18 cellular contexts compared by ENCODE assay signal in the genomic region with DNA sequence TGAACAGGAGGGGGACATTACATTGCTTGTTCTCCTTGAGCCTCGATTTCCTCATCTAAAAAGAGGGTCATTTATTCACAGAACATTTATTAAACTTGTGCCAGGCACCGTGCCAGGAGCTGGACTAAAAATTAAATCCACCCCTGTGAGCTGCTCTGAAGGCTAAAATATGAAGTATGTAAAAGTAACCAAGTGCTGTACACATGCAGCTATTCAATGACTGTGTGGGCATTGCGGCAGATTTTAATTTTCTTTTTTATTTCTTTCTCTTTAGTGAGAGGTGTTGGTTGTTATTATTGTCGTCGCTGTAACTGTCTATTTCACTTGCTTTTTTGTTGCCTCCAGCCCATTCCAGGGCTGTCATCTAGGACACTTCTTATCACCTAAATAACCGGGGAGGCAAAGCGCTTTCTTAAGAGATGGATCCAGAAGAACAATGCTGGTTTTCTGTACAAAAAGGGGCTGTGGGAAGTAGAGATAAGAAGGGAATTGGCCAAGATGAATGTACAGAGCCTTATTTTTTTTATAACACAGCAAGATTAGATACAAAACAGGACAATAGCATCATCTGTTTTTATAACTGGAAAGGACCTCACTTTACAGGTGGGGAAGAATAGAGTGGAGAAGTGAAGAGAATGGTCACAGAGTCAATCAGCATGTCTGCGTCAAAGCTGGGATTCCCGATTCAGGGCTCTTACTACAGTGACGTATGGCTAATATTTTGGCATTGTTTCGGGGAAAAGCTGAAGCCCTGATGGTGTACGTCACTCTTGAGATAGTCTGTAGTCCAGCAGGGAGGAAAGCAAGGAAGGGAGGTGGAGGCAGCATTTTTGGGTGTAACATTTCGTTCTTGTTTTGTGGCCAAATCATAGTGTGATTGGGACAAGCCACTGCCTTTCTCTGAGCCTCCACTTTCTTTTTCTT. TPM values are rescaled to one million over a fixed set of nuclear protein-coding genes. Genes with fewer than 3 reads are reported as not detected.
DNase-seq lines count a peak whose midpoint lies in the region; ATAC-seq, FAIRE-seq and TF ChIP-seq lines count a peak whose summit lies in the region.
"Had no signal": no experiment of that assay in that cellular context is flagged by ENCODE, and none has a peak within 500 bp of the region (broad histone marks: within the 10 kb centered on the region; RNA-seq: fewer than 3 reads in every experiment).

No MANE protein-coding gene starts in this region.

- no TSS peak for BruUV-seq in HepG2 (replicated peaks; lab: Mats Ljungman, UMichigan)

- H3K9me3 ChIP-seq in HepG2 (ENCODE audit: low read length) = no peaks in the 10 kb centered on the region
- H3K9me3 ChIP-seq in right lobe of liver = no peaks in the 10 kb centered on the region
- no peaks in the 10 kb centered on the region for H3K9me3 ChIP-seq in fibroblast of lung (ENCODE audit: control insufficient read depth, insufficient read depth, low read depth, low read length)
- H3K9me3 ChIP-seq in testis = no peaks in the 10 kb centered on the region
- H3K9me3 ChIP-seq: HAP-1 had no signal

- H3K4me1 Mint-ChIP-seq in activated T-helper 17 cell treated with anti-CD3 and anti-CD28 coated beads, Interleukin-2, amount 50 U/mL, for 72 hours = peaks cover 19% of the 10 kb centered on the region

- TF ChIP-seq POLR2A in HepG2 (IDR thresholded peaks at IDR 0.05; ENCODE audit: insufficient read depth in 1 of 2, low read depth in 2 of 2, low read length in 2 of 2) (no peak), right lobe of liver (IDR thresholded peaks at IDR 0.05) (no peak), testis (IDR thresholded peaks at IDR 0.05) (no peak)

- no peak overlapping the region for H3K27ac ChIP-seq in HepG2 (ENCODE audit: extremely low read length, insufficient read depth, low read length)
- no peak overlapping the region for H3K27ac ChIP-seq in right lobe of liver
- peak overlapping the region; percentile 13 for H3K27ac ChIP-seq in fibroblast of lung (ENCODE audit: insufficient read depth, low read length)
- peak overlapping the region; percentile 69 to 81 for H3K27ac ChIP-seq in testis

- peaks cover 4% of the 10 kb centered on the region for H3K9me3 Mint-ChIP-seq in activated T-helper 17 cell treated with anti-CD3 and anti-CD28 coated beads, Interleukin-2, amount 50 U/mL, for 72 hours

- H3K4me1 ChIP-seq in HepG2 (ENCODE audit: insufficient read depth, low read length) (peaks cover 86% of the 10 kb centered on the region), right lobe of liver (peaks cover 0 to 29% (median 14%) of the 10 kb centered on the region in 4 donors), fibroblast of lung (ENCODE audit: control insufficient read depth, extremely low read depth, insufficient read depth, low read length) (peaks cover 5% of the 10 kb centered on the region), testis (peaks cover 30% of the 10 kb centered on the region)

- TF ChIP-seq CTCF in HepG2 (CRISPR knock-in tag; IDR thresholded peaks at IDR 0.05) = no peak
- TF ChIP-seq CTCF in right lobe of liver (IDR thresholded peaks at IDR 0.05) = no peak
- TF ChIP-seq CTCF in fibroblast of lung (conservative IDR thresholded peaks at IDR 0.05 in 1 of 2, IDR thresholded peaks at IDR 0.05 in 1 of 2; ENCODE audit: low read depth in 1 of 2, low read length in 2 of 2) = no peak
- no peak for TF ChIP-seq CTCF in testis (IDR thresholded peaks at IDR 0.05)

- ATAC-seq in HepG2 (no peak), right lobe of liver (no peak), HG02970 (IDR thresholded peaks at IDR 0.05; ENCODE audit: low FRiP score, unreplicated experiment) (no peak)
- no peak for ATAC-seq in activated T-helper 17 cell treated with anti-CD3 and anti-CD28 coated beads, Interleukin-2, amount 50 U/mL, for 72 hours (replicated peaks)
- ATAC-seq: activated CD8-positive, alpha-beta T cell treated with anti-CD3 and anti-CD28 coated beads for 36 hours had no signal

- H3K79me2 ChIP-seq in HepG2 (ENCODE audit: insufficient read depth, low read length) (no peaks in the 10 kb centered on the region), fibroblast of lung (ENCODE audit: control insufficient read depth, insufficient read depth, low read length) (no peaks in the 10 kb centered on the region)

- H3K36me3 ChIP-seq in HepG2 (replicated peaks in 1 of 2; ENCODE audit: control insufficient read depth in 1 of 2, insufficient read depth in 2 of 2, low read length in 2 of 2) (no peaks in the 10 kb centered on the region), right lobe of liver (no peaks in the 10 kb centered on the region), fibroblast of lung (ENCODE audit: control insufficient read depth, insufficient read depth, low read length) (no peaks in the 10 kb centered on the region), testis (ENCODE audit: low read depth, missing control alignments) (no peaks in the 10 kb centered on the region)
- H3K36me3 ChIP-seq: HAP-1 had no signal

- H2AFZ ChIP-seq in HepG2 (ENCODE audit: low read length) (no peak overlapping the region), fibroblast of lung (ENCODE audit: low read length) (no peak overlapping the region)

- whole genome bisulfite sequencing in HepG2 (ENCODE audit: low lambda C conversion rate) = 98% methylated on average over 13 of the region's 13 CpGs
- 85% methylated on average over 13 of the region's 13 CpGs for WGBS in right lobe of liver (ENCODE audit: insufficient coverage, low coverage, low lambda C conversion rate, missing lambda C conversion rate)
- 57 to 68% methylated on average over 13 of the region's 13 CpGs for WGBS in testis, 2 donors

- FAIRE-seq in HepG2 (lab: Jason Lieb, UNC) = no peak

- no peaks in the 10 kb centered on the region for H4K20me1 ChIP-seq in HepG2 (ENCODE audit: insufficient read depth, low read length)
- H4K20me1 ChIP-seq in fibroblast of lung (ENCODE audit: control insufficient read depth, extremely low read depth, insufficient read depth, low read length) = no peaks in the 10 kb centered on the region

- TF ChIP-seq EP300 in HepG2 (IDR thresholded peaks at IDR 0.05; ENCODE audit: low read depth in 2 of 2, low read length in 2 of 2) (no peak), HepG2 (CRISPR knock-in tag; IDR thresholded peaks at IDR 0.05; ENCODE audit: borderline replicate concordance) (no peak)

- CTCF ChIA-PET in HepG2 (lab: Yijun Ruan, JAX; ENCODE audit: low intra/inter-chr PET ratio, low total read pairs) = no interaction called here

- DNase-seq in HepG2 (ENCODE audit: low spot score) (no peak), right lobe of liver (no peak), fibroblast of lung (ENCODE audit: low read depth in 2 of 2) (no peak), testis (peak; percentile 76), NCI-H1694 (lab: John Stamatoyannopoulos, UW) (no peak), NCI-H748 (lab: John Stamatoyannopoulos, UW; ENCODE audit: unreplicated experiment) (no peak)
- DNase-seq: activated CD8-positive, alpha-beta T cell treated with anti-CD3 and anti-CD28 coated beads for 36 hours; AML-193; COR-L47; effector CD4-positive, alpha-beta T cell; hypothalamus; NCI-H2029; NCI-H510A; SHP77 had no signal

- H3K4me3 ChIP-seq in HepG2 (replicated peaks in 1 of 3; ENCODE audit: insufficient read depth in 1 of 3, low read depth in 2 of 3, low read length in 3 of 3) (no peak overlapping the region), right lobe of liver (no peak overlapping the region), fibroblast of lung (replicated peaks in 1 of 4; ENCODE audit: control extremely low read depth in 1 of 4, insufficient read depth in 1 of 4, low read depth in 3 of 4, low read length in 4 of 4) (no peak overlapping the region), testis (no peak overlapping the region)
- H3K4me3 ChIP-seq: HAP-1 had no signal

- H3K9ac ChIP-seq in HepG2 (ENCODE audit: insufficient read depth, low read depth, low read length) (no peak overlapping the region), fibroblast of lung (ENCODE audit: insufficient read depth, low read length) (no peak overlapping the region)

- peak overlapping the region; percentile 45 for H3K4me3 Mint-ChIP-seq in activated T-helper 17 cell treated with anti-CD3 and anti-CD28 coated beads, Interleukin-2, amount 50 U/mL, for 72 hours
- H3K4me3 Mint-ChIP-seq: activated CD8-positive, alpha-beta T cell treated with anti-CD3 and anti-CD28 coated beads for 36 hours had no signal

- H3K4me2 ChIP-seq in HepG2 (ENCODE audit: low read depth, low read length) = no peak overlapping the region
- H3K4me2 ChIP-seq in fibroblast of lung (ENCODE audit: extremely low read depth, insufficient read depth, low read length) = no peak overlapping the region

- in situ Hi-C loops in HepG2 (cut with HindIII; ENCODE audit: extremely low pct_ligation_motif_present, low pct_unique_long_range_greater_than_20kb) = no loop called here

- no peaks in the 10 kb centered on the region for H3K27me3 ChIP-seq in HepG2 (ENCODE audit: control insufficient read depth in 1 of 2, insufficient read depth in 2 of 2, low read length in 2 of 2)
- no peaks in the 10 kb centered on the region for H3K27me3 ChIP-seq in right lobe of liver
- H3K27me3 ChIP-seq in fibroblast of lung (ENCODE audit: control insufficient read depth, insufficient read depth, low read length) = no peaks in the 10 kb centered on the region
- no peaks in the 10 kb centered on the region for H3K27me3 ChIP-seq in testis

- no peak for TF ChIP-seq RAD21 in HepG2 (CRISPR knock-in tag; IDR thresholded peaks at IDR 0.05)

- no peaks in the 10 kb centered on the region for H3K36me3 Mint-ChIP-seq in activated T-helper 17 cell treated with anti-CD3 and anti-CD28 coated beads, Interleukin-2, amount 50 U/mL, for 72 hours (ENCODE audit: low read depth)

- H3K27me3 Mint-ChIP-seq in activated T-helper 17 cell treated with anti-CD3 and anti-CD28 coated beads, Interleukin-2, amount 50 U/mL, for 72 hours = no peaks in the 10 kb centered on the region
- H3K27me3 Mint-ChIP-seq: activated CD8-positive, alpha-beta T cell treated with anti-CD3 and anti-CD28 coated beads for 36 hours had no signal

- intact Hi-C loops in HepG2 (cut with micrococcal nuclease; ENCODE audit: unreplicated experiment) (no loop called here), right lobe of liver (cut with DNase I) (no loop called here), testis (cut with DNase I; ENCODE audit: low total_unique reads) (no loop called here)

- peak overlapping the region; percentile 53 for H3K27ac Mint-ChIP-seq in activated T-helper 17 cell treated with anti-CD3 and anti-CD28 coated beads, Interleukin-2, amount 50 U/mL, for 72 hours

- POLR2A ChIA-PET in HepG2 (lab: Yijun Ruan, JAX) = no interaction called here

RNA-seq across cellular contexts. Expression of a gene that starts 23.3 kb away (rescaled TPM):
- total RNA-seq in HepG2 (2016; rRNA removed; fragmentation: Illumina TruSeq; extraction: Trizol) = not detected in 2 replicates
- not detected in 2 replicates for total RNA-seq in HepG2 (2016; cell fraction: cytosol; rRNA removed; fragmentation: Illumina TruSeq; extraction: Trizol; ENCODE audit: low read depth)
- total RNA-seq in HepG2 (2016; cell fraction: insoluble cytoplasmic fraction; rRNA removed; fragmentation: Illumina TruSeq; extraction: Trizol) = not detected in 2 replicates
- total RNA-seq in HepG2 (2016; cell fraction: membrane; rRNA removed; fragmentation: Illumina TruSeq; extraction: Trizol) = not detected in 2 replicates
- not detected in 2 replicates for total RNA-seq in HepG2 (2016; cell fraction: nucleus; rRNA removed; fragmentation: Illumina TruSeq; extraction: Trizol)
- polyA plus RNA-seq in HepG2 (2011; rRNA removed) = 0.08 and 0.18 TPM in 2 replicates
- 0.03 and 0.04 TPM in 2 replicates for polyA plus RNA-seq in HepG2 (2011; cell fraction: cytosol; rRNA removed)
- polyA plus RNA-seq in HepG2 (2011; cell fraction: nucleus; rRNA removed) = not detected in 2 replicates
- polyA plus RNA-seq in HepG2 (2012) = 0.11 and 0.20 TPM in 2 replicates
- not detected in 2 replicates for polyA plus RNA-seq in HepG2 (2016; cell fraction: cytosol; fragmentation: Illumina TruSeq; extraction: Trizol; ENCODE audit: low read depth)
- not detected in 2 replicates for polyA plus RNA-seq in HepG2 (2016; cell fraction: insoluble cytoplasmic fraction; fragmentation: Illumina TruSeq; extraction: Trizol; ENCODE audit: low read depth)
- not detected in 2 replicates for polyA plus RNA-seq in HepG2 (2016; cell fraction: membrane; fragmentation: Illumina TruSeq; extraction: Trizol; ENCODE audit: low read depth)
- polyA plus RNA-seq in HepG2 (2016; cell fraction: nucleus; fragmentation: Illumina TruSeq; extraction: Trizol; ENCODE audit: insufficient read depth, low read depth) = not detected in 2 replicates
- 2.7 TPM in 1 of 2 replicates, not detected in the other for polyA minus RNA-seq in HepG2 (2011; rRNA and poly(A)+ RNA removed; ENCODE audit: low replicate concordance)
- not detected in 2 replicates for polyA minus RNA-seq in HepG2 (2011; cell fraction: cytosol; rRNA and poly(A)+ RNA removed)
- polyA minus RNA-seq in HepG2 (2011; cell fraction: nucleus; rRNA and poly(A)+ RNA removed) = not detected in 2 replicates
- total RNA-seq in right lobe of liver = 1 to 10 TPM in 2 of 6 experiments, under 1 TPM in 3, not detected in 1; 0.19 to 4.1 (median 0.49) TPM
- total RNA-seq in activated T-helper 17 cell treated with anti-CD3 and anti-CD28 coated beads, Interleukin-2, amount 50 U/mL, for 72 hours = under 1 TPM in 1 of 2 donors, not detected in 1; 0.40 TPM
- total RNA-seq in fibroblast of lung = 0.26 TPM in 1 of 2 replicates, not detected in the other
- polyA plus RNA-seq in fibroblast of lung = 0.23 and 0.30 TPM in 2 replicates
- 0.18 TPM in 1 of 2 replicates, not detected in the other for polyA plus RNA-seq in fibroblast of lung (2012)
- not detected in 2 replicates for polyA minus RNA-seq in fibroblast of lung (ENCODE audit: low replicate concordance)
- under 1 TPM; 0.62 to 0.63 TPM for total RNA-seq in testis
- polyA plus RNA-seq in testis (ENCODE audit: insufficient read depth, low read depth, low replicate concordance) = 1.8 TPM
- total RNA-seq: activated CD8-positive, alpha-beta T cell treated with anti-CD3 and anti-CD28 coated beads for 36 hours; T-helper 1 cell treated with Interleukin-12 subunit alpha and Interleukin-12 subunit beta and Interleukin-4 antibody, amounts not matched to agents 30 ng/mL and 1 ng/mL, for 36 hours had no signal

RNA-seq across cellular contexts. Expression of a gene that starts 29.0 kb away (rescaled TPM):
- not detected in 2 replicates for total RNA-seq in HepG2 (2016; rRNA removed; fragmentation: Illumina TruSeq; extraction: Trizol)
- not detected in 2 replicates for total RNA-seq in HepG2 (2016; cell fraction: cytosol; rRNA removed; fragmentation: Illumina TruSeq; extraction: Trizol; ENCODE audit: low read depth)
- total RNA-seq in HepG2 (2016; cell fraction: insoluble cytoplasmic fraction; rRNA removed; fragmentation: Illumina TruSeq; extraction: Trizol) = not detected in 2 replicates
- total RNA-seq in HepG2 (2016; cell fraction: membrane; rRNA removed; fragmentation: Illumina TruSeq; extraction: Trizol) = not detected in 2 replicates
- total RNA-seq in HepG2 (2016; cell fraction: nucleus; rRNA removed; fragmentation: Illumina TruSeq; extraction: Trizol) = not detected in 2 replicates
- polyA plus RNA-seq in HepG2 (2011; rRNA removed) = not detected in 2 replicates
- polyA plus RNA-seq in HepG2 (2011; cell fraction: cytosol; rRNA removed) = not detected in 2 replicates
- polyA plus RNA-seq in HepG2 (2011; cell fraction: nucleus; rRNA removed) = not detected in 2 replicates
- polyA plus RNA-seq in HepG2 (2012) = 0.05 and 0.07 TPM in 2 replicates
- polyA plus RNA-seq in HepG2 (2016; cell fraction: cytosol; fragmentation: Illumina TruSeq; extraction: Trizol; ENCODE audit: low read depth) = not detected in 2 replicates
- polyA plus RNA-seq in HepG2 (2016; cell fraction: insoluble cytoplasmic fraction; fragmentation: Illumina TruSeq; extraction: Trizol; ENCODE audit: low read depth) = not detected in 2 replicates
- not detected in 2 replicates for polyA plus RNA-seq in HepG2 (2016; cell fraction: membrane; fragmentation: Illumina TruSeq; extraction: Trizol; ENCODE audit: low read depth)
- polyA plus RNA-seq in HepG2 (2016; cell fraction: nucleus; fragmentation: Illumina TruSeq; extraction: Trizol; ENCODE audit: insufficient read depth, low read depth) = not detected in 2 replicates
- polyA minus RNA-seq in HepG2 (2011; rRNA and poly(A)+ RNA removed; ENCODE audit: low replicate concordance) = 0.33 TPM in 1 of 2 replicates, not detected in the other
- polyA minus RNA-seq in HepG2 (2011; cell fraction: cytosol; rRNA and poly(A)+ RNA removed) = not detected in 2 replicates
- not detected in 2 replicates for polyA minus RNA-seq in HepG2 (2011; cell fraction: nucleus; rRNA and poly(A)+ RNA removed)
- total RNA-seq in right lobe of liver = not detected
- 10 to 100 TPM in 1 of 2 donors, 1 to 10 TPM in 1; 4.3 to 27.1 TPM for total RNA-seq in activated T-helper 17 cell treated with anti-CD3 and anti-CD28 coated beads, Interleukin-2, amount 50 U/mL, for 72 hours
- total RNA-seq in fibroblast of lung = 0.17 and 0.26 TPM in 2 replicates
- 0.07 and 0.09 TPM in 2 replicates for polyA plus RNA-seq in fibroblast of lung
- polyA plus RNA-seq in fibroblast of lung (2012) = 0.09 TPM in 1 of 2 replicates, not detected in the other
- polyA minus RNA-seq in fibroblast of lung (ENCODE audit: low replicate concordance) = not detected in 2 replicates
- total RNA-seq in testis = 10 to 100 TPM; 21.4 to 36.5 TPM
- 15.8 TPM for polyA plus RNA-seq in testis (ENCODE audit: insufficient read depth, low read depth, low replicate concordance)

RNA-seq across cellular contexts. Expression of a gene that starts 48.9 kb away (rescaled TPM):
- total RNA-seq in HepG2 (2016; rRNA removed; fragmentation: Illumina TruSeq; extraction: Trizol) (9.5 and 21.5 TPM in 2 replicates), right lobe of liver (1 to 10 TPM in 2 of 6 experiments, under 1 TPM in 4; 0.20 to 1.4 (median 0.66) TPM), fibroblast of lung (0.26 and 3.0 TPM in 2 replicates), testis (10 to 100 TPM in 1 of 2 donors, 1 to 10 TPM in 1; 7.1 to 11.0 TPM)
- 1.4 and 1.7 TPM in 2 replicates for total RNA-seq in HepG2 (2016; cell fraction: cytosol; rRNA removed; fragmentation: Illumina TruSeq; extraction: Trizol; ENCODE audit: low read depth)
- 10.3 and 20.5 TPM in 2 replicates for total RNA-seq in HepG2 (2016; cell fraction: insoluble cytoplasmic fraction; rRNA removed; fragmentation: Illumina TruSeq; extraction: Trizol)
- total RNA-seq in HepG2 (2016; cell fraction: membrane; rRNA removed; fragmentation: Illumina TruSeq; extraction: Trizol) = 5.6 and 6.5 TPM in 2 replicates
- total RNA-seq in HepG2 (2016; cell fraction: nucleus; rRNA removed; fragmentation: Illumina TruSeq; extraction: Trizol) = 13.3 and 18.2 TPM in 2 replicates
- polyA plus RNA-seq in HepG2 (2011; rRNA removed) (3.9 and 7.1 TPM in 2 replicates), fibroblast of lung (4.4 and 14.5 TPM in 2 replicates), testis (ENCODE audit: insufficient read depth, low read depth, low replicate concordance) (9.5 TPM)
- polyA plus RNA-seq in HepG2 (2011; cell fraction: cytosol; rRNA removed) = 3.0 and 3.4 TPM in 2 replicates
- polyA plus RNA-seq in HepG2 (2011; cell fraction: nucleus; rRNA removed) = 2.3 and 2.6 TPM in 2 replicates
- 5.5 and 10.6 TPM in 2 replicates for polyA plus RNA-seq in HepG2 (2012)
- 0.46 and 0.79 TPM in 2 replicates for polyA plus RNA-seq in HepG2 (2016; cell fraction: cytosol; fragmentation: Illumina TruSeq; extraction: Trizol; ENCODE audit: low read depth)
- polyA plus RNA-seq in HepG2 (2016; cell fraction: insoluble cytoplasmic fraction; fragmentation: Illumina TruSeq; extraction: Trizol; ENCODE audit: low read depth) = 15.6 and 16.8 TPM in 2 replicates
- polyA plus RNA-seq in HepG2 (2016; cell fraction: membrane; fragmentation: Illumina TruSeq; extraction: Trizol; ENCODE audit: low read depth) = 2.4 and 2.7 TPM in 2 replicates
- 10.7 and 13.0 TPM in 2 replicates for polyA plus RNA-seq in HepG2 (2016; cell fraction: nucleus; fragmentation: Illumina TruSeq; extraction: Trizol; ENCODE audit: insufficient read depth, low read depth)
- polyA minus RNA-seq in HepG2 (2011; rRNA and poly(A)+ RNA removed; ENCODE audit: low replicate concordance) = 6.2 and 8.6 TPM in 2 replicates
- polyA minus RNA-seq in HepG2 (2011; cell fraction: cytosol; rRNA and poly(A)+ RNA removed) = 5.6 and 8.0 TPM in 2 replicates
- polyA minus RNA-seq in HepG2 (2011; cell fraction: nucleus; rRNA and poly(A)+ RNA removed) = 13.3 and 20.0 TPM in 2 replicates
- total RNA-seq in activated T-helper 17 cell treated with anti-CD3 and anti-CD28 coated beads, Interleukin-2, amount 50 U/mL, for 72 hours = 10 to 100 TPM; 31.4 to 35.8 TPM
- 2.9 and 11.9 TPM in 2 replicates for polyA plus RNA-seq in fibroblast of lung (2012)
- 2.7 TPM in 1 of 2 replicates, not detected in the other for polyA minus RNA-seq in fibroblast of lung (ENCODE audit: low replicate concordance)

Comparison
In these comparisons a context has a peak if more than half of its experiments do, and no peak if none do; other contexts are left out.
1. H3K27ac ChIP-seq: peak in fibroblast of lung (single experiment) and testis (2 of 2); none in HepG2 (single experiment) and right lobe of liver (0 of 3).